Comparison of ENCODE assay signal across 9 cellular contexts in genomic region chr12:63845726-63846125, GRCh38. TPM values are rescaled to one million over a fixed set of nuclear protein-coding genes. Genes with fewer than 3 reads are reported as not detected.
DNase-seq lines count a peak whose midpoint lies in the region; ATAC-seq and TF ChIP-seq lines count a peak whose summit lies in the region.
"Had no signal": no experiment of that assay in that cellular context is flagged by ENCODE, and none has a peak within 500 bp of the region (broad histone marks: within the 10 kb centered on the region; RNA-seq: fewer than 3 reads in every experiment).

No MANE protein-coding gene starts in this region.

- H3K4me3 Mint-ChIP-seq in nephron, result peak overlapping the region; percentile 99 to 100 (median 99)

- DNase-seq in BJ (ENCODE audit: low read depth) (no peak), NCI-H2029 (lab: John Stamatoyannopoulos, UW) (peak; percentile 10), dermis blood vessel endothelial cell (peak; percentile 49), NCI-H82 treated with DMSO at 0.1 percent for 48 hours (lab: John Stamatoyannopoulos, UW; ENCODE audit: unreplicated experiment) (no peak), NCI-H1105 (lab: John Stamatoyannopoulos, UW) (no peak)
- DNase-seq in stimulated activated naive CD4-positive, alpha-beta T cell (lab: John Stamatoyannopoulos, UW), result no peak

- CTCF ChIA-PET in BJ (lab: Yijun Ruan, JAX), result interaction anchor here (0.8 to 4.0 kb wide), 7 partner anchors 8 to 409 kb away, joined by 3 to 42 read pairs (median 5); no protein-coding TSS in a partner anchor

- no peaks in the 10 kb centered on the region for H3K9me3 Mint-ChIP-seq in nephron
- H3K9me3 Mint-ChIP-seq: T-helper 1 cell treated with Interleukin-12 subunit alpha and Interleukin-12 subunit beta and Interleukin-4 antibody, amounts not matched to agents 30 μg/mL and 1 μg/mL, for 36 hours had no signal

- POLR2A ChIA-PET in BJ (lab: Charles Lee), result no interaction called here

- peak overlapping the region; percentile 93 for H3K4me3 ChIP-seq in BJ (ENCODE audit: low read depth, low read length)

- peaks cover 40% of the 10 kb centered on the region for H3K4me1 Mint-ChIP-seq in nephron

- H3K27ac Mint-ChIP-seq in nephron, result peak overlapping the region; percentile 92 to 98 (median 94)
- H3K27ac Mint-ChIP-seq: T-helper 1 cell treated with Interleukin-12 subunit alpha and Interleukin-12 subunit beta and Interleukin-4 antibody, amounts not matched to agents 30 μg/mL and 1 μg/mL, for 36 hours had no signal

- H3K36me3 ChIP-seq in BJ (ENCODE audit: control insufficient read depth, insufficient read depth, low read length), result no peaks in the 10 kb centered on the region

- no peaks in the 10 kb centered on the region for H3K27me3 ChIP-seq in BJ (ENCODE audit: control insufficient read depth, insufficient read depth, low read length)

- TF ChIP-seq CTCF in BJ (IDR thresholded peaks at IDR 0.05; ENCODE audit: insufficient read depth, low read depth, low read length) (no peak), nephron (IDR thresholded peaks at IDR 0.05; ENCODE audit: unreplicated experiment in 3 of 3) (no peak)

- peaks cover 5% of the 10 kb centered on the region for H3K36me3 Mint-ChIP-seq in nephron (ENCODE audit: low read depth)

- ATAC-seq in GM21825 (IDR thresholded peaks at IDR 0.05; ENCODE audit: unreplicated experiment), result no peak

- H3K27me3 Mint-ChIP-seq in nephron (ENCODE audit: low read depth), result no peaks in the 10 kb centered on the region

RNA-seq across cellular contexts. Expression of gene SRGAP1, which starts 1.2 kb away (rescaled TPM):
- 15.7 and 19.3 TPM in 2 replicates for polyA plus RNA-seq in BJ (2011; rRNA removed)
- polyA minus RNA-seq in BJ (2011; rRNA and poly(A)+ RNA removed), result 42.1 and 43.6 TPM in 2 replicates
- total RNA-seq in dermis blood vessel endothelial cell, result 2.9 and 12.9 TPM in 2 replicates

Comparison
In these comparisons a context has a peak if more than half of its experiments do, and no peak if none do; other contexts are left out.
1. DNase-seq: peak in NCI-H2029 (single experiment) and dermis blood vessel endothelial cell (single experiment); none in BJ (single experiment), stimulated activated naive CD4-positive, alpha-beta T cell (0 of 6), NCI-H82 treated with DMSO at 0.1 percent for 48 hours (single experiment) and NCI-H1105 (single experiment).